In genomic region chr7:52260046-52260665, GRCh38 we compare ENCODE assay signal across 1 cellular context.
TF ChIP-seq lines count a peak whose summit lies in the region.

No MANE protein-coding gene starts in this region.

TF ChIP-seq in WTC11, 78 proteins besides CTCF, POLR2A, EP300 and RAD21 (continued from another document):
- no peak for TF ChIP-seq E2F5 (CRISPR knock-in tag; IDR thresholded peaks at IDR 0.05)
- no peak for TF ChIP-seq ATF6 (CRISPR knock-in tag; IDR thresholded peaks at IDR 0.05)
- no peak for TF ChIP-seq AFF4 (CRISPR knock-in tag; IDR thresholded peaks at IDR 0.05; ENCODE audit: borderline replicate concordance)
- no peak for TF ChIP-seq ERG (CRISPR knock-in tag; IDR thresholded peaks at IDR 0.05)
- TF ChIP-seq ZBTB43 (CRISPR knock-in tag; IDR thresholded peaks at IDR 0.05), result no peak
- TF ChIP-seq NFE2L1 (CRISPR knock-in tag; IDR thresholded peaks at IDR 0.05), result no peak
